Comparison of ENCODE assay signal across 8 cellular contexts in the genomic region with DNA sequence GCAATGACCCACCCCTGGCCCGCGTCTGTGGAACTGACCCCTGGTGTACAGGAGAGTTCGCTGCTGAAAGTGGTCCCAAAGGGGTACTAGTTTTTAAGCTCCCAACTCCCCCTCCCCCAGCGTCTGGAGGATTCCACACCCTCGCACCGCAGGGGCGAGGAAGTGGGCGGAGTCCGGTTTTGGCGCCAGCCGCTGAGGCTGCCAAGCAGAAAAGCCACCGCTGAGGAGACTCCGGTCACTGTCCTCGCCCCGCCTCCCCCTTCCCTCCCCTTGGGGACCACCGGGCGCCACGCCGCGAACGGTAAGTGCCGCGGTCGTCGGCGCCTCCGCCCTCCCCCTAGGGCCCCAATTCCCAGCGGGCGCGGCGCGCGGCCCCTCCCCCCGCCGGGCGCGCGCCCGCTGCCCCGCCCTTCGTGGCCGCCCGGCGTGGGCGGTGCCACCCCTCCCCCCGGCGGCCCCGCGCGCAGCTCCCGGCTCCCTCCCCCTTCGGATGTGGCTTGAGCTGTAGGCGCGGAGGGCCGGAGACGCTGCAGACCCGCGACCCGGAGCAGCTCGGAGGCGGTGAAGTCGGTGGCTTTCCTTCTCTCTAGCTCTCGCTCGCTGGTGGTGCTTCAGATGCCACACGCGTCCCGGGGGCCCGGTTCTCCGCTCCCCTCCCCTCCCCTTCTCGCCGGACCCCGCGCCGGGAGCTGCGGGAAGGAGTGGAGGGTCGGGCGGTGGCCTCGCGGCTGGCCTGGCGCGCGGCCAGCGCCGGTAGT. TPM values are rescaled to one million over a fixed set of nuclear protein-coding genes. Genes with fewer than 3 reads are reported as not detected.
DNase-seq lines count a peak whose midpoint lies in the region; ATAC-seq, FAIRE-seq and TF ChIP-seq lines count a peak whose summit lies in the region.

A gene (plus strand): TSS at position 485 of the 758 bp plus-strand sequence. CDS start 1,254 bp downstream, outside the sequence.

- POLR2A ChIA-PET in AG04450 (lab: Yijun Ruan, JAX) (interaction anchor here (0.6 to 2.8 kb wide), 11 partner anchors 13 to 950 kb away, joined by 3 to 28 read pairs (median 6); a partner anchor contains a TSS), WTC11 (lab: Charles Lee) (interaction anchor here (0.6 to 2.4 kb wide), 13 partner anchors 9 to 252 kb away, joined by 3 to 10 read pairs (median 4); a partner anchor contains a TSS)

- CTCF ChIA-PET in AG04450 (lab: Charles Lee), result interaction anchor here (0.6 to 1.4 kb wide), 5 partner anchors 10 to 353 kb away, joined by 3 to 7 read pairs (median 3); a partner anchor contains a TSS
- CTCF ChIA-PET in WTC11 (lab: Charles Lee), result no interaction called here

- no peak for FAIRE-seq in bronchial epithelial cell (lab: Jason Lieb, UNC)

- no peaks in the 10 kb centered on the region for H3K9me3 Mint-ChIP-seq in WTC11
- peaks cover 0 to 4% (median 0%) of the 10 kb centered on the region in 6 donors for H3K9me3 Mint-ChIP-seq in immature natural killer cell

- TF ChIP-seq CTCF in AG04450 (IDR thresholded peaks at IDR 0.05; ENCODE audit: low read depth, low read length), result no peak
- no peak for TF ChIP-seq CTCF in WTC11 (IDR thresholded peaks at IDR 0.05)
- no peak for TF ChIP-seq CTCF in bronchial epithelial cell (IDR thresholded peaks at IDR 0.05; ENCODE audit: insufficient read depth, low read length, severe bottlenecking)
- peak in 2 of 11 experiments; percentile 5 to 14 for TF ChIP-seq CTCF in spleen (IDR thresholded peaks at IDR 0.05 in 8 of 11, conservative IDR thresholded peaks at IDR 0.05 in 3 of 11)

- H3K4me1 ChIP-seq in spleen, result peaks cover 35 to 69% (median 56%) of the 10 kb centered on the region in 6 donors

- H3K4me3 ChIP-seq in AG04450 (ENCODE audit: low read depth, low read length), result peak within 1 kb of the TSS; percentile 97
- peak within 1 kb of the TSS; percentile 99 for H3K4me3 ChIP-seq in bronchial epithelial cell (ENCODE audit: low read depth, low read length)
- H3K4me3 ChIP-seq in spleen, result peak within 1 kb of the TSS; percentile 51 to 93 (median 89)

- H3K27ac ChIP-seq in AG04450 (ENCODE audit: low read depth, low read length) (peak within 1 kb of the TSS; percentile 96), spleen (peak within 1 kb of the TSS; percentile 99 to 100 (median 100))

- H3K36me3 ChIP-seq in bronchial epithelial cell (ENCODE audit: control insufficient read depth, insufficient read depth, low read length) (peaks cover 4% of the 10 kb centered on the region), spleen (peaks cover 0 to 41% (median 13%) of the 10 kb centered on the region in 6 donors)

- H3K36me3 Mint-ChIP-seq in WTC11 (peaks cover 73% of the 10 kb centered on the region), immature natural killer cell (peaks cover 23 to 34% (median 29%) of the 10 kb centered on the region in 3 donors)

- H3K27me3 ChIP-seq in AG04450 (ENCODE audit: control insufficient read depth, insufficient read depth, low read length) (no peaks in the 10 kb centered on the region), bronchial epithelial cell (ENCODE audit: control insufficient read depth, insufficient read depth, low read length) (no peaks in the 10 kb centered on the region), spleen (replicated peaks in 1 of 7) (no peaks in the 10 kb centered on the region)

- intact Hi-C loops in spleen (cut with DNase I; ENCODE audit: low total_unique reads), result loop anchor here (10.0 kb wide), 1 partner anchor 307 kb away; no protein-coding TSS in a partner anchor

- 0 to 6% (median 2%) methylated on average over 31 to 84 of the region's 84 CpGs for WGBS in spleen, 5 donors

- peak within 1 kb of the TSS; percentile 100 for H3K4me3 Mint-ChIP-seq in WTC11
- H3K4me3 Mint-ChIP-seq in immature natural killer cell, result peak within 1 kb of the TSS; percentile 98 to 100 (median 100)

- peak; percentile 34 to 78 (median 52) for TF ChIP-seq POLR2A in spleen (IDR thresholded peaks at IDR 0.05)

- ATAC-seq in GM18909 (IDR thresholded peaks at IDR 0.05; ENCODE audit: poor library complexity, unreplicated experiment) (peak; percentile 46), HG03139 (IDR thresholded peaks at IDR 0.05; ENCODE audit: unreplicated experiment) (peak; percentile 41), WTC11 (peak; percentile 67)

- H3K4me1 Mint-ChIP-seq in WTC11 (peaks cover 41% of the 10 kb centered on the region), immature natural killer cell (peaks cover 69 to 74% of the 10 kb centered on the region in 2 donors)

- H3K27ac Mint-ChIP-seq in WTC11 (peak within 1 kb of the TSS; percentile 100), immature natural killer cell (peak within 1 kb of the TSS; percentile 96 to 100 (median 100))

- DNase-seq in AG04450 (ENCODE audit: low read depth, low spot score), result peak; percentile 33
- peak; percentile 85 for DNase-seq in NCI-H226
- peak; percentile 96 for DNase-seq in WTC11 (ENCODE audit: low spot score)
- DNase-seq in bronchial epithelial cell (ENCODE audit: low read depth), result peak; percentile 28
- peak; percentile 96 to 97 (median 97) for DNase-seq in immature natural killer cell
- peak; percentile 99 for DNase-seq in spleen

- H3K27me3 Mint-ChIP-seq in WTC11 (ENCODE audit: low read depth), result peaks cover 3% of the 10 kb centered on the region
- H3K27me3 Mint-ChIP-seq in immature natural killer cell (ENCODE audit: low read depth in 3 of 3), result peaks cover 30 to 45% (median 41%) of the 10 kb centered on the region in 3 donors

- peaks cover 5% of the 10 kb centered on the region; the same call in 1 of the 2 replicates for H3K9me3 ChIP-seq in AG04450 (ENCODE audit: control insufficient read depth, insufficient read depth, low read length)
- no peaks in the 10 kb centered on the region for H3K9me3 ChIP-seq in spleen

TF ChIP-seq in WTC11, 78 proteins besides CTCF, POLR2A, EP300 and RAD21 (continues in another document):
- TF ChIP-seq, protein P1, sequence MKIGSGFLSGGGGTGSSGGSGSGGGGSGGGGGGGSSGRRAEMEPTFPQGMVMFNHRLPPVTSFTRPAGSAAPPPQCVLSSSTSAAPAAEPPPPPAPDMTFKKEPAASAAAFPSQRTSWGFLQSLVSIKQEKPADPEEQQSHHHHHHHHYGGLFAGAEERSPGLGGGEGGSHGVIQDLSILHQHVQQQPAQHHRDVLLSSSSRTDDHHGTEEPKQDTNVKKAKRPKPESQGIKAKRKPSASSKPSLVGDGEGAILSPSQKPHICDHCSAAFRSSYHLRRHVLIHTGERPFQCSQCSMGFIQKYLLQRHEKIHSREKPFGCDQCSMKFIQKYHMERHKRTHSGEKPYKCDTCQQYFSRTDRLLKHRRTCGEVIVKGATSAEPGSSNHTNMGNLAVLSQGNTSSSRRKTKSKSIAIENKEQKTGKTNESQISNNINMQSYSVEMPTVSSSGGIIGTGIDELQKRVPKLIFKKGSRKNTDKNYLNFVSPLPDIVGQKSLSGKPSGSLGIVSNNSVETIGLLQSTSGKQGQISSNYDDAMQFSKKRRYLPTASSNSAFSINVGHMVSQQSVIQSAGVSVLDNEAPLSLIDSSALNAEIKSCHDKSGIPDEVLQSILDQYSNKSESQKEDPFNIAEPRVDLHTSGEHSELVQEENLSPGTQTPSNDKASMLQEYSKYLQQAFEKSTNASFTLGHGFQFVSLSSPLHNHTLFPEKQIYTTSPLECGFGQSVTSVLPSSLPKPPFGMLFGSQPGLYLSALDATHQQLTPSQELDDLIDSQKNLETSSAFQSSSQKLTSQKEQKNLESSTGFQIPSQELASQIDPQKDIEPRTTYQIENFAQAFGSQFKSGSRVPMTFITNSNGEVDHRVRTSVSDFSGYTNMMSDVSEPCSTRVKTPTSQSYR (CRISPR knock-in tag; IDR thresholded peaks at IDR 0.05), result no peak
- TF ChIP-seq, protein P2, sequence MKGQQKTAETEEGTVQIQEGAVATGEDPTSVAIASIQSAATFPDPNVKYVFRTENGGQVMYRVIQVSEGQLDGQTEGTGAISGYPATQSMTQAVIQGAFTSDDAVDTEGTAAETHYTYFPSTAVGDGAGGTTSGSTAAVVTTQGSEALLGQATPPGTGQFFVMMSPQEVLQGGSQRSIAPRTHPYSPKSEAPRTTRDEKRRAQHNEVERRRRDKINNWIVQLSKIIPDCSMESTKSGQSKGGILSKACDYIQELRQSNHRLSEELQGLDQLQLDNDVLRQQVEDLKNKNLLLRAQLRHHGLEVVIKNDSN (CRISPR knock-in tag; IDR thresholded peaks at IDR 0.05), result no peak
- TF ChIP-seq, protein P3, sequence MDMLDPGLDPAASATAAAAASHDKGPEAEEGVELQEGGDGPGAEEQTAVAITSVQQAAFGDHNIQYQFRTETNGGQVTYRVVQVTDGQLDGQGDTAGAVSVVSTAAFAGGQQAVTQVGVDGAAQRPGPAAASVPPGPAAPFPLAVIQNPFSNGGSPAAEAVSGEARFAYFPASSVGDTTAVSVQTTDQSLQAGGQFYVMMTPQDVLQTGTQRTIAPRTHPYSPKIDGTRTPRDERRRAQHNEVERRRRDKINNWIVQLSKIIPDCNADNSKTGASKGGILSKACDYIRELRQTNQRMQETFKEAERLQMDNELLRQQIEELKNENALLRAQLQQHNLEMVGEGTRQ (CRISPR knock-in tag; IDR thresholded peaks at IDR 0.05), result peak; percentile 29; the same call in 1 of the 2 replicates
- TF ChIP-seq NR1H2 (CRISPR knock-in tag; IDR thresholded peaks at IDR 0.05) (no peak), IRF2 (CRISPR knock-in tag; IDR thresholded peaks at IDR 0.05; ENCODE audit: borderline replicate concordance, low read depth) (no peak)

RNA-seq across cellular contexts. Expression of the gene that starts here (rescaled TPM):
- 115 and 174 TPM in 2 replicates for polyA plus RNA-seq in AG04450 (2011; rRNA removed)
- 19.9 and 38.7 TPM in 2 replicates for polyA minus RNA-seq in AG04450 (2011; rRNA and poly(A)+ RNA removed)
- 204 to 232 TPM (median 213 TPM) in 3 replicates for total RNA-seq in WTC11 (2021)
- total RNA-seq in bronchial epithelial cell, result 52.9 and 87.7 TPM in 2 replicates
- polyA plus RNA-seq in immature natural killer cell, result 100 to 1,000 TPM in 2 of 3 donors, 10 to 100 TPM in 1; 86.1 to 121 (median 103) TPM
- 100 to 1,000 TPM in 3 of 7 donors, 10 to 100 TPM in 4; 87.3 to 114 (median 95.4) TPM for total RNA-seq in spleen
- polyA plus RNA-seq in spleen, result 100 to 1,000 TPM; 125 to 146 (median 133) TPM

Comparison
In these comparisons a context has a peak if more than half of its experiments do, and no peak if none do; other contexts are left out.
1. Peak in every context shown above with its lines: DNase-seq, ATAC-seq, H3K4me3 ChIP-seq and H3K27ac ChIP-seq.
2. DNase-seq: peak in every context shown above with its lines; median percentile 99 in spleen; 97 in immature natural killer cell; 96 in WTC11; 85 in NCI-H226; 33 in AG04450; 28 in bronchial epithelial cell.